2 cellular contexts compared by ENCODE assay signal in the genomic region with DNA sequence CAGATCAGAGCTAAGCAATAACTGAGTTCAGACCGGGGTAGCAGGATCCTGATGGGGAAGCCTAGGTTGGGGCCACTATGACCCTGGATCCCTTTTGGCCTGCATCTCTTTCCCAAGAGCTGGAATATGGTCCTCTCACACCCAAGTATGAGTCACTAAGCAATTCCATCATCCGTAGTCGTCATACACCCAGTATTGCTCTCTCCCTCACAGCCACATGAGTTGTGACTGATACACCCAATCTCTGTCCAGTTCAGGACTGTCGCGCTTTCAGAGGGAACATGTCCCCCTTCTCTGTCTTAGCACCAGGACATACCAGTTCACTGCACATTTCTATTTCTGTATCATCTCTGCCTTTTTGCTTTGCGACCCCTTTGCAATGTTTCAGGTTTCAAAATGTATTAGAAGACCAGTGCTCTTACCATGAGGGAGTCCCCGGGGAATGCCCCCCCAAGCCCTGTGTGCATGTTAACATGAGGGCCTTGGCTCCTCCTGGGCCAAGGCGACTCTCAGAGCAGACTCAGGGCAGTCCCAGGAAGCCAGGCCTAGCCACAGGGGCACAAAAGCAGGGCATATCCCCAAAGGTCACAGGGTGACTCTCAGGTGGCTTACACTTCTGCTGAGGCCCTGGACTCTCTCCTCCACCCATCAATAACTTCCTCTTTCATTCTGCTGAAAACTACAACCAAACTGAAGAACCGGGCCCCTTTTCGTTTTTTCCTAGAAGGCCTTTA.
TF ChIP-seq lines count a peak whose summit lies in the region.

No MANE protein-coding gene starts in this region.

TF ChIP-seq in GM12891, 5 proteins besides CTCF, POLR2A, EP300 and RAD21:
- TF ChIP-seq PAX5 (IDR thresholded peaks at IDR 0.05; ENCODE audit: insufficient read depth, low read length, severe bottlenecking) (no peak), SPI1 (IDR thresholded peaks at IDR 0.05; ENCODE audit: low read depth, low read length) (peak; percentile 33; the same call in 1 of the 2 replicates)

TF ChIP-seq in GM23338, 12 proteins besides CTCF, POLR2A, EP300 and RAD21:
- TF ChIP-seq, protein P1, sequence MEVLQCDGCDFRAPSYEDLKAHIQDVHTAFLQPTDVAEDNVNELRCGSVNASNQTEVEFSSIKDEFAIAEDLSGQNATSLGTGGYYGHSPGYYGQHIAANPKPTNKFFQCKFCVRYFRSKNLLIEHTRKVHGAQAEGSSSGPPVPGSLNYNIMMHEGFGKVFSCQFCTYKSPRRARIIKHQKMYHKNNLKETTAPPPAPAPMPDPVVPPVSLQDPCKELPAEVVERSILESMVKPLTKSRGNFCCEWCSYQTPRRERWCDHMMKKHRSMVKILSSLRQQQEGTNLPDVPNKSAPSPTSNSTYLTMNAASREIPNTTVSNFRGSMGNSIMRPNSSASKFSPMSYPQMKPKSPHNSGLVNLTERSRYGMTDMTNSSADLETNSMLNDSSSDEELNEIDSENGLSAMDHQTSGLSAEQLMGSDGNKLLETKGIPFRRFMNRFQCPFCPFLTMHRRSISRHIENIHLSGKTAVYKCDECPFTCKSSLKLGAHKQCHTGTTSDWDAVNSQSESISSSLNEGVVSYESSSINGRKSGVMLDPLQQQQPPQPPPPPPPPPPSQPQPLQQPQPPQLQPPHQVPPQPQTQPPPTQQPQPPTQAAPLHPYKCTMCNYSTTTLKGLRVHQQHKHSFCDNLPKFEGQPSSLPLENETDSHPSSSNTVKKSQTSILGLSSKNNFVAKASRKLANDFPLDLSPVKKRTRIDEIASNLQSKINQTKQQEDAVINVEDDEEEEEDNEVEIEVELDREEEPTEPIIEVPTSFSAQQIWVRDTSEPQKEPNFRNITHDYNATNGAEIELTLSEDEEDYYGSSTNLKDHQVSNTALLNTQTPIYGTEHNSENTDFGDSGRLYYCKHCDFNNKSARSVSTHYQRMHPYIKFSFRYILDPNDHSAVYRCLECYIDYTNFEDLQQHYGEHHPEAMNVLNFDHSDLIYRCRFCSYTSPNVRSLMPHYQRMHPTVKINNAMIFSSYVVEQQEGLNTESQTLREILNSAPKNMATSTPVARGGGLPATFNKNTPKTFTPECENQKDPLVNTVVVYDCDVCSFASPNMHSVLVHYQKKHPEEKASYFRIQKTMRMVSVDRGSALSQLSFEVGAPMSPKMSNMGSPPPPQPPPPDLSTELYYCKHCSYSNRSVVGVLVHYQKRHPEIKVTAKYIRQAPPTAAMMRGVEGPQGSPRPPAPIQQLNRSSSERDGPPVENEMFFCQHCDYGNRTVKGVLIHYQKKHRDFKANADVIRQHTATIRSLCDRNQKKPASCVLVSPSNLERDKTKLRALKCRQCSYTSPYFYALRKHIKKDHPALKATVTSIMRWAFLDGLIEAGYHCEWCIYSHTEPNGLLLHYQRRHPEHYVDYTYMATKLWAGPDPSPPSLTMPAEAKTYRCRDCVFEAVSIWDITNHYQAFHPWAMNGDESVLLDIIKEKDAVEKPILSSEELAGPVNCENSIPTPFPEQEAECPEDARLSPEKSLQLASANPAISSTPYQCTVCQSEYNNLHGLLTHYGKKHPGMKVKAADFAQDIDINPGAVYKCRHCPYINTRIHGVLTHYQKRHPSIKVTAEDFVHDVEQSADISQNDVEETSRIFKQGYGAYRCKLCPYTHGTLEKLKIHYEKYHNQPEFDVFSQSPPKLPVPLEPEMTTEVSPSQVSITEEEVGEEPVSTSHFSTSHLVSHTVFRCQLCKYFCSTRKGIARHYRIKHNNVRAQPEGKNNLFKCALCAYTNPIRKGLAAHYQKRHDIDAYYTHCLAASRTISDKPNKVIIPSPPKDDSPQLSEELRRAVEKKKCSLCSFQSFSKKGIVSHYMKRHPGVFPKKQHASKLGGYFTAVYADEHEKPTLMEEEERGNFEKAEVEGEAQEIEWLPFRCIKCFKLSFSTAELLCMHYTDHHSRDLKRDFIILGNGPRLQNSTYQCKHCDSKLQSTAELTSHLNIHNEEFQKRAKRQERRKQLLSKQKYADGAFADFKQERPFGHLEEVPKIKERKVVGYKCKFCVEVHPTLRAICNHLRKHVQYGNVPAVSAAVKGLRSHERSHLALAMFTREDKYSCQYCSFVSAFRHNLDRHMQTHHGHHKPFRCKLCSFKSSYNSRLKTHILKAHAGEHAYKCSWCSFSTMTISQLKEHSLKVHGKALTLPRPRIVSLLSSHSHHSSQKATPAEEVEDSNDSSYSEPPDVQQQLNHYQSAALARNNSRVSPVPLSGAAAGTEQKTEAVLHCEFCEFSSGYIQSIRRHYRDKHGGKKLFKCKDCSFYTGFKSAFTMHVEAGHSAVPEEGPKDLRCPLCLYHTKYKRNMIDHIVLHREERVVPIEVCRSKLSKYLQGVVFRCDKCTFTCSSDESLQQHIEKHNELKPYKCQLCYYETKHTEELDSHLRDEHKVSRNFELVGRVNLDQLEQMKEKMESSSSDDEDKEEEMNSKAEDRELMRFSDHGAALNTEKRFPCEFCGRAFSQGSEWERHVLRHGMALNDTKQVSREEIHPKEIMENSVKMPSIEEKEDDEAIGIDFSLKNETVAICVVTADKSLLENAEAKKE (CRISPR knock-in tag; IDR thresholded peaks at IDR 0.05), result no peak
